8 cellular contexts compared by ENCODE assay signal in genomic region chr3:47420511-47421484, GRCh38. TPM values are rescaled to one million over a fixed set of nuclear protein-coding genes. Genes with fewer than 3 reads are reported as not detected.
DNase-seq lines count a peak whose midpoint lies in the region; ATAC-seq and TF ChIP-seq lines count a peak whose summit lies in the region.

No MANE protein-coding gene starts in this region.

- ATAC-seq in GM21529 (IDR thresholded peaks at IDR 0.05; ENCODE audit: unreplicated experiment) (peak; percentile 87), thoracic aorta (ENCODE audit: insufficient number of reproducible peaks, low FRiP score, low read depth) (peak; percentile 86)

- intact Hi-C loops in ovary (cut with DNase I) = loop anchor here (2.0 to 10.0 kb wide), 4 partner anchors 54 to 367 kb away; partner anchors contain the start of gene SCAP (in 4 of the 4)

- TF ChIP-seq CTCF in ovary (IDR thresholded peaks at IDR 0.05) = peak; percentile 71 to 92 (median 91)
- peak; percentile 94 for TF ChIP-seq CTCF in thoracic aorta (IDR thresholded peaks at IDR 0.05)

- H3K36me3 ChIP-seq in ovary = no peaks in the 10 kb centered on the region
- peaks cover 41% of the 10 kb centered on the region for H3K36me3 ChIP-seq in thoracic aorta

- H3K27ac ChIP-seq in ovary (peak overlapping the region in 1 of 2 donors; percentile 63), thoracic aorta (peak overlapping the region; percentile 72 to 83)

- peaks cover 11% of the 10 kb centered on the region for H3K4me1 ChIP-seq in ovary (ENCODE audit: insufficient read depth)
- peaks cover 8 to 17% of the 10 kb centered on the region in 2 donors for H3K4me1 ChIP-seq in thoracic aorta (ENCODE audit: control insufficient read depth in 1 of 2, low read depth in 2 of 2)

- H3K4me3 ChIP-seq in ovary (no peak overlapping the region), thoracic aorta (peak overlapping the region; percentile 51)

- in situ Hi-C loops in SK-MEL-5 (cut with HindIII; ENCODE audit: low pct_unique_long_range_greater_than_20kb, low sequenced_read_pairs) = no loop called here

- H3K27me3 ChIP-seq in ovary = no peaks in the 10 kb centered on the region
- H3K27me3 ChIP-seq in thoracic aorta (replicated peaks; ENCODE audit: insufficient read depth) = no peaks in the 10 kb centered on the region

- DNase-seq in DMS114 treated with DMSO at 0.1 percent for 48 hours (lab: John Stamatoyannopoulos, UW; ENCODE audit: unreplicated experiment) (peak; percentile 73), Kasumi-1 (lab: John Stamatoyannopoulos, UW) (peak; percentile 89 to 90), SK-MEL-5 (ENCODE audit: low read depth, low spot score) (peak; percentile 93), glomerular visceral epithelial cell (ENCODE audit: extremely low spot score) (peak; percentile 88), ovary (peak; percentile 77 to 92 (median 89)), thoracic aorta (ENCODE audit: low spot score) (peak; percentile 62)
- peak; percentile 88 for DNase-seq in activated naive CD4-positive, alpha-beta T cell treated with anti-CD3 and anti-CD28 coated beads, Interleukin-2, amount 50 U/mL, for 16 hours

- WGBS in ovary, 3 donors = 64 to 67% (median 65%) methylated on average over 27 to 29 of the region's 29 CpGs

- TF ChIP-seq EP300 in ovary (IDR thresholded peaks at IDR 0.05) = no peak

- peak; percentile 8 for TF ChIP-seq POLR2A in ovary (IDR thresholded peaks at IDR 0.05)

- no peaks in the 10 kb centered on the region for H3K9me3 ChIP-seq in ovary
- H3K9me3 ChIP-seq in thoracic aorta = no peaks in the 10 kb centered on the region

RNA-seq across cellular contexts. Expression of gene PTPN23, which starts 40.0 kb away (rescaled TPM):
- 9.9 and 13.0 TPM in 2 replicates for total RNA-seq in SK-MEL-5 (2014; rRNA removed; shearing (Covaris generic))
- polyA plus RNA-seq in SK-MEL-5 (2015; cell fraction: cytosol; rRNA removed) = 64.3 and 71.7 TPM in 2 replicates
- 64.3 and 80.5 TPM in 2 replicates for polyA plus RNA-seq in SK-MEL-5 (2015; cell fraction: nucleus; rRNA removed)
- total RNA-seq in ovary (10 to 100 TPM; 16.4 to 56.9 (median 44.4) TPM), thoracic aorta (10 to 100 TPM; 32.2 to 50.4 TPM)
- 10 to 100 TPM in 1 of 2 donors, 1 to 10 TPM in 1; 7.3 to 18.3 TPM for polyA plus RNA-seq in ovary

RNA-seq across cellular contexts. Expression of gene SCAP, which starts 54.9 kb away (rescaled TPM):
- 58.9 and 60.7 TPM in 2 replicates for total RNA-seq in SK-MEL-5 (2014; rRNA removed; shearing (Covaris generic))
- polyA plus RNA-seq in SK-MEL-5 (2015; cell fraction: cytosol; rRNA removed) = 71.3 and 93.2 TPM in 2 replicates
- polyA plus RNA-seq in SK-MEL-5 (2015; cell fraction: nucleus; rRNA removed) = 72.2 and 84.5 TPM in 2 replicates
- total RNA-seq in ovary = 100 to 1,000 TPM in 1 of 7 donors, 10 to 100 TPM in 6; 53.7 to 104 (median 80.9) TPM
- 100 to 1,000 TPM in 1 of 2 donors, 10 to 100 TPM in 1; 52.4 to 192 TPM for polyA plus RNA-seq in ovary
- 100 to 1,000 TPM in 1 of 2 donors, 10 to 100 TPM in 1; 80.0 to 106 TPM for total RNA-seq in thoracic aorta
